Comparison of ENCODE assay signal across 20 cellular contexts in genomic region chr2:201937343-201937742, GRCh38.
"Had no signal": no experiment of that assay in that cellular context is flagged by ENCODE, and none has a peak within 500 bp of the region (broad histone marks: within the 10 kb centered on the region; RNA-seq: fewer than 3 reads in every experiment).

No MANE protein-coding gene starts in this region.

- H3K9me3 Mint-ChIP-seq: activated CD4-positive, alpha-beta T cell treated with anti-CD3 and anti-CD28 coated beads, Interleukin-2, amount 10 ng/mL, durations not matched to agents 24 days and 14 days; activated CD8-positive, alpha-beta T cell treated with anti-CD3 and anti-CD28 coated beads for 36 hours; activated naive CD8-positive, alpha-beta T cell treated with anti-CD3 and anti-CD28 coated beads, Interleukin-2, amount 10 ng/mL, durations not matched to agents 7 days and 5 days; activated T-helper 17 cell treated with anti-CD3 and anti-CD28 coated beads, Interleukin-2, amount 50 U/mL, for 72 hours had no signal

- DNase-seq: activated CD4-positive, alpha-beta T cell treated with anti-CD3 and anti-CD28 coated beads, Interleukin-2, amount 10 ng/mL, durations not matched to agents 24 days and 14 days; activated CD8-positive, alpha-beta T cell treated with anti-CD3 and anti-CD28 coated beads for 36 hours; activated naive CD4-positive, alpha-beta T cell; activated naive CD8-positive, alpha-beta T cell treated with anti-CD3 and anti-CD28 coated beads, Interleukin-2, amount 10 ng/mL, durations not matched to agents 7 days and 5 days; activated T-cell treated with anti-CD3 and anti-CD28 coated beads, Interleukin-2, amount 50 U/mL, for 1 hour; amygdala; body of pancreas; left ventricle myocardium inferior; mammary epithelial cell; naive B cell; pancreas; sigmoid colon; spleen; stimulated activated naive CD4-positive, alpha-beta T cell; T-helper 1 cell; T1000; tibial artery had no signal

- H3K4me3 Mint-ChIP-seq: activated CD4-positive, alpha-beta T cell treated with anti-CD3 and anti-CD28 coated beads, Interleukin-2, amount 10 ng/mL, durations not matched to agents 24 days and 14 days; activated CD8-positive, alpha-beta T cell treated with anti-CD3 and anti-CD28 coated beads for 36 hours; activated naive CD8-positive, alpha-beta T cell treated with anti-CD3 and anti-CD28 coated beads, Interleukin-2, amount 10 ng/mL, durations not matched to agents 7 days and 5 days; activated T-helper 17 cell treated with anti-CD3 and anti-CD28 coated beads, Interleukin-2, amount 50 U/mL, for 72 hours; naive B cell had no signal

- H3K27ac ChIP-seq: body of pancreas, left ventricle myocardium inferior, neutrophil, pancreas, sigmoid colon, spleen, tibial artery had no signal

- H3K36me3 ChIP-seq: left ventricle myocardium inferior, neutrophil, pancreas, sigmoid colon, spleen, tibial artery had no signal

- H3K27ac Mint-ChIP-seq: activated CD4-positive, alpha-beta T cell treated with anti-CD3 and anti-CD28 coated beads, Interleukin-2, amount 10 ng/mL, durations not matched to agents 24 days and 14 days; activated CD8-positive, alpha-beta T cell treated with anti-CD3 and anti-CD28 coated beads for 36 hours; activated naive CD8-positive, alpha-beta T cell treated with anti-CD3 and anti-CD28 coated beads, Interleukin-2, amount 10 ng/mL, durations not matched to agents 7 days and 5 days; activated T-helper 17 cell treated with anti-CD3 and anti-CD28 coated beads, Interleukin-2, amount 50 U/mL, for 72 hours; naive B cell had no signal

- H3K4me3 ChIP-seq: body of pancreas, left ventricle myocardium inferior, mucosa of descending colon, pancreas, sigmoid colon, spleen, tibial artery had no signal

- H3K27me3 ChIP-seq: body of pancreas, pancreas, sigmoid colon, tibial artery had no signal

- H3K4me1 Mint-ChIP-seq: activated CD4-positive, alpha-beta T cell treated with anti-CD3 and anti-CD28 coated beads, Interleukin-2, amount 10 ng/mL, durations not matched to agents 24 days and 14 days; activated naive CD8-positive, alpha-beta T cell treated with anti-CD3 and anti-CD28 coated beads, Interleukin-2, amount 10 ng/mL, durations not matched to agents 7 days and 5 days; activated T-helper 17 cell treated with anti-CD3 and anti-CD28 coated beads, Interleukin-2, amount 50 U/mL, for 72 hours; naive B cell had no signal

- ATAC-seq: activated CD8-positive, alpha-beta T cell treated with anti-CD3 and anti-CD28 coated beads for 36 hours; activated T-helper 17 cell treated with anti-CD3 and anti-CD28 coated beads, Interleukin-2, amount 50 U/mL, for 72 hours; body of pancreas; pancreas had no signal

- H3K9me3 ChIP-seq: body of pancreas, mucosa of descending colon, neutrophil, pancreas, sigmoid colon, tibial artery had no signal

- H3K4me1 ChIP-seq: body of pancreas, pancreas, sigmoid colon, spleen, tibial artery had no signal

- FAIRE-seq: pancreas had no signal

- H3K36me3 Mint-ChIP-seq: activated naive CD8-positive, alpha-beta T cell treated with anti-CD3 and anti-CD28 coated beads, Interleukin-2, amount 10 ng/mL, durations not matched to agents 7 days and 5 days; naive B cell had no signal
